ENCODE assay signal across 1 cellular context in genomic region chr2:86808315-86809161, GRCh38.
TF ChIP-seq lines count a peak whose summit lies in the region.

No MANE protein-coding gene starts in this region.

TF ChIP-seq in HEK293, 187 proteins besides CTCF, POLR2A, EP300 and RAD21 (continued from another document and continues in another):
- TF ChIP-seq ZNF146 (tag by site-specific recombination; IDR thresholded peaks at IDR 0.05) (no peak), ZBTB21 (tag by site-specific recombination; IDR thresholded peaks at IDR 0.05) (no peak), ZNF580 (tag by site-specific recombination; IDR thresholded peaks at IDR 0.05) (no peak), BCL11A (tag by site-specific recombination; IDR thresholded peaks at IDR 0.05; ENCODE audit: low read depth) (no peak), ZNF513 (tag by site-specific recombination; IDR thresholded peaks at IDR 0.05) (no peak), SP7 (tag by site-specific recombination; IDR thresholded peaks at IDR 0.05) (peak; percentile 60; the same call in 1 of the 2 replicates), REST (tag by site-specific recombination; IDR thresholded peaks at IDR 0.05) (no peak), ZNF433 (tag by site-specific recombination; IDR thresholded peaks at IDR 0.05; ENCODE audit: low read depth) (no peak), ZNF23 (tag by site-specific recombination; IDR thresholded peaks at IDR 0.05; ENCODE audit: borderline replicate concordance) (no peak), REPIN1 (tag by site-specific recombination; IDR thresholded peaks at IDR 0.05; ENCODE audit: low read depth) (no peak), ZBTB48 (tag by site-specific recombination; IDR thresholded peaks at IDR 0.05) (peak; percentile 99), ZNF670 (tag by site-specific recombination; IDR thresholded peaks at IDR 0.05; ENCODE audit: low read depth) (no peak), ZBTB8A (tag by site-specific recombination; IDR thresholded peaks at IDR 0.05) (peak; percentile 78), MYNN (tag by site-specific recombination; IDR thresholded peaks at IDR 0.05; ENCODE audit: borderline replicate concordance) (no peak), ZNF138 (tag by site-specific recombination; IDR thresholded peaks at IDR 0.05; ENCODE audit: borderline replicate concordance) (no peak), ZNF624 (tag by site-specific recombination; IDR thresholded peaks at IDR 0.05) (0 out of 2 replicates have a peak, but pooled peaks have one; percentile 48), ZNF398 (tag by site-specific recombination; IDR thresholded peaks at IDR 0.05) (peak; percentile 83), ZNF488 (tag by site-specific recombination; IDR thresholded peaks at IDR 0.05) (no peak), ZNF518A (tag by site-specific recombination; conservative IDR thresholded peaks at IDR 0.05; ENCODE audit: low read depth) (no peak), ZNF777 (tag by site-specific recombination; IDR thresholded peaks at IDR 0.05; ENCODE audit: borderline replicate concordance) (peak; percentile 31; the same call in 1 of the 2 replicates), ZNF48 (tag by site-specific recombination; IDR thresholded peaks at IDR 0.05) (no peak), TRIM28 (IDR thresholded peaks at IDR 0.05; ENCODE audit: borderline replicate concordance, low read length) (no peak), ATF2 (tag by site-specific recombination; IDR thresholded peaks at IDR 0.05; ENCODE audit: low read depth) (no peak), ZNF2 (tag by site-specific recombination; IDR thresholded peaks at IDR 0.05) (peak; percentile 56; the same call in 1 of the 2 replicates), PATZ1 (tag by site-specific recombination; IDR thresholded peaks at IDR 0.05) (no peak; the same call in 1 of the 2 replicates), ZNF280C (tag by site-specific recombination; IDR thresholded peaks at IDR 0.05) (no peak), ZNF610 (tag by site-specific recombination; IDR thresholded peaks at IDR 0.05; ENCODE audit: borderline replicate concordance) (peak; percentile 69), ZEB2 (tag by site-specific recombination; IDR thresholded peaks at IDR 0.05) (0 out of 2 replicates have a peak, but pooled peaks have one; percentile 50), KLF17 (tag by site-specific recombination; IDR thresholded peaks at IDR 0.05) (no peak), GLIS1 (tag by site-specific recombination; IDR thresholded peaks at IDR 0.05) (no peak), KLF7 (tag by site-specific recombination; IDR thresholded peaks at IDR 0.05; ENCODE audit: borderline replicate concordance) (0 out of 2 replicates have a peak, but pooled peaks have one; percentile 19)
